Comparison of ENCODE assay signal across 8 cellular contexts in genomic region chr11:66545701-66546367, GRCh38. TPM values are rescaled to one million over a fixed set of nuclear protein-coding genes. Genes with fewer than 3 reads are reported as not detected.
DNase-seq lines count a peak whose midpoint lies in the region; ATAC-seq, FAIRE-seq and TF ChIP-seq lines count a peak whose summit lies in the region.

ZDHHC24 (minus strand) TSS chr11:66546048; CDS start chr11:66546003, 45 bp downstream.

- no peaks in the 10 kb centered on the region for H3K9me3 Mint-ChIP-seq in CD8-positive, alpha-beta T cell
- H3K9me3 Mint-ChIP-seq in memory B cell, result no peaks in the 10 kb centered on the region

- WGBS in H1 (ENCODE audit: extremely low coverage in 1 of 2, insufficient coverage in 1 of 2, insufficient read length in 1 of 2, insufficient replicate concordance in 2 of 2, low coverage in 1 of 2, low lambda C conversion rate in 2 of 2, missing lambda C conversion rate in 1 of 2), 2 experiments, result 1% methylated on average over 45 of the region's 71 CpGs; no CpG with 5 or more reads in 1 of the 2 experiments

- no peaks in the 10 kb centered on the region for H3K9me3 ChIP-seq in CD8-positive, alpha-beta T cell (ENCODE audit: low read length)
- H3K9me3 ChIP-seq in H1 (ENCODE audit: insufficient read depth in 2 of 2, low read depth in 1 of 2, low read length in 1 of 2), result no peaks in the 10 kb centered on the region

- peak within 1 kb of the TSS; percentile 63 to 89 (median 74); a peak in 6 of 7 replicates for H3K9ac ChIP-seq in H1 (replicated peaks in 1 of 4; ENCODE audit: extremely low read depth in 1 of 4, low read depth in 3 of 4, low read length in 3 of 4)

- H4K20me1 ChIP-seq in H1 (replicated peaks in 1 of 2; ENCODE audit: control insufficient read depth in 1 of 2, insufficient read depth in 2 of 2, low read length in 2 of 2), result peaks cover 0 to 2% of the 10 kb centered on the region in 2 experiments

- H3K4me2 ChIP-seq in H1 (ENCODE audit: insufficient read depth in 1 of 2, low read depth in 2 of 2, low read length in 2 of 2), result peak within 1 kb of the TSS; percentile 50 to 72

- peak within 1 kb of the TSS; percentile 97 for H3K4me3 ChIP-seq in CD8-positive, alpha-beta T cell (ENCODE audit: low read depth, low read length)
- peak within 1 kb of the TSS; percentile 71 to 84 (median 79) for H3K4me3 ChIP-seq in H1 (ENCODE audit: extremely low read depth in 1 of 4, insufficient read depth in 2 of 4, low read depth in 3 of 4, low read length in 4 of 4)

- no peaks in the 10 kb centered on the region for H3K27me3 ChIP-seq in CD8-positive, alpha-beta T cell (ENCODE audit: insufficient read depth, low read length)
- no peaks in the 10 kb centered on the region for H3K27me3 ChIP-seq in H1 (replicated peaks in 1 of 4; ENCODE audit: control insufficient read depth in 3 of 4, extremely low read depth in 1 of 4, insufficient read depth in 3 of 4, low read length in 3 of 4)

- H3K56ac ChIP-seq in H1 (replicated peaks; ENCODE audit: insufficient read length, low read depth, low read length), result no peak within 1 kb of the TSS

- H3K23me2 ChIP-seq in H1 (ENCODE audit: low read depth, low read length), result peaks cover 3% of the 10 kb centered on the region; the same call in 1 of the 2 replicates

- POLR2A ChIA-PET in CD8-positive, alpha-beta T cell (lab: Charles Lee), result interaction anchor here (0.6 to 2.7 kb wide), 9 partner anchors 13 to 297 kb away, joined by 3 to 23 read pairs (median 5); partner anchors contain the start of genes CTSF, DPP3, MRPL11 and RBM14
- POLR2A ChIA-PET in activated CD8-positive, alpha-beta memory T cell treated with anti-CD3 and anti-CD28 coated beads for 36 hours (lab: Charles Lee), result interaction anchor here (0.6 to 2.0 kb wide), 11 partner anchors 9 to 858 kb away, joined by 3 to 8 read pairs (median 4); partner anchors contain the start of genes BBS1, CTSF, DPP3 and NPAS4
- POLR2A ChIA-PET in H1 (lab: Charles Lee; ENCODE audit: partially characterized antibody), result interaction anchor here (0.8 to 7.9 kb wide), 21 partner anchors 11 to 299 kb away, joined by 3 to 54 read pairs (median 7); partner anchors contain the start of genes BBS1, CTSF, DPP3 and NPAS4

- H3K18ac ChIP-seq in H1 (ENCODE audit: extremely low read depth, low read length), result peak within 1 kb of the TSS; percentile 60

- TF ChIP-seq CTCF in CD8-positive, alpha-beta T cell (IDR thresholded peaks at IDR 0.05), result no peak
- TF ChIP-seq CTCF in H1 (IDR thresholded peaks at IDR 0.05; ENCODE audit: control extremely low read depth in 1 of 3, insufficient read depth in 1 of 3, low read depth in 1 of 3, low read length in 3 of 3), result no peak

- peaks cover 31% of the 10 kb centered on the region for H3K4me1 ChIP-seq in CD8-positive, alpha-beta T cell (ENCODE audit: insufficient read depth, low read length)
- peaks cover 0 to 17% (median 11%) of the 10 kb centered on the region in 4 experiments; a peak in 6 of 7 replicates for H3K4me1 ChIP-seq in H1 (replicated peaks in 1 of 4; ENCODE audit: control insufficient read depth in 3 of 4, insufficient read depth in 4 of 4, low read length in 3 of 4)

- peak; percentile 81 for ATAC-seq in CD8-positive, alpha-beta T cell
- peak; percentile 92 for ATAC-seq in GM19463 (IDR thresholded peaks at IDR 0.05; ENCODE audit: unreplicated experiment)
- ATAC-seq in memory B cell (ENCODE audit: low read depth), result peak; percentile 77

- H3K36me3 ChIP-seq in CD8-positive, alpha-beta T cell (ENCODE audit: insufficient read depth, low read length), result peaks cover 16% of the 10 kb centered on the region
- H3K36me3 ChIP-seq in H1 (ENCODE audit: control insufficient read depth in 2 of 4, insufficient read depth in 4 of 4, low read length in 3 of 4), result no peaks in the 10 kb centered on the region

- no peak for TF ChIP-seq EP300 in H1 (IDR thresholded peaks at IDR 0.05; ENCODE audit: borderline replicate concordance in 1 of 2, low read depth in 2 of 2, low read length in 2 of 2)

- peak within 1 kb of the TSS; percentile 79 for H3K27ac ChIP-seq in CD8-positive, alpha-beta T cell (ENCODE audit: low read depth, low read length)
- no peak within 1 kb of the TSS for H3K27ac ChIP-seq in H1 (ENCODE audit: low read depth, low read length)

- H4K5ac ChIP-seq in H1 (ENCODE audit: insufficient read length, low read depth, low read length), result peak within 1 kb of the TSS; percentile 67

- peak within 1 kb of the TSS; percentile 84 for H3K4me3 Mint-ChIP-seq in CD8-positive, alpha-beta T cell
- peak within 1 kb of the TSS; percentile 86 for H3K4me3 Mint-ChIP-seq in memory B cell

- FAIRE-seq in H1 (lab: Jason Lieb, UNC), result no peak

- H2BK20ac ChIP-seq in H1 (ENCODE audit: low read length), result no peak within 1 kb of the TSS

- peak within 1 kb of the TSS; percentile 82 for H3K4ac ChIP-seq in H1 (replicated peaks; ENCODE audit: insufficient read length, low read depth, low read length)

- DNase-seq in CD8-positive, alpha-beta T cell, result peak; percentile 57 to 84 (median 75)
- DNase-seq in HS-27A (ENCODE audit: low read depth) (peak; percentile 94), NOMO-1 (lab: John Stamatoyannopoulos, UW; ENCODE audit: unreplicated experiment in 2 of 2) (peak; percentile 97 to 98), H1 (ENCODE audit: low read depth in 1 of 2, low spot score in 2 of 2) (peak; percentile 85 to 95), memory B cell (ENCODE audit: low spot score in 2 of 2) (peak; percentile 82 to 85)
- DNase-seq in stimulated activated CD8-positive, alpha-beta memory T cell treated with anti-CD3 and anti-CD28 coated beads, Interleukin-12 subunit alpha, Interleukin-12 subunit beta, amount 100 ng/mL, for 24 hours (ENCODE audit: extremely low read depth), result peak; percentile 75

- H2BK15ac ChIP-seq in H1 (ENCODE audit: low read length), result no peak within 1 kb of the TSS

- no peak within 1 kb of the TSS for H2BK12ac ChIP-seq in H1 (ENCODE audit: low read depth, low read length)

- CTCF ChIA-PET in CD8-positive, alpha-beta T cell (lab: Charles Lee), result interaction anchor here (0.6 to 2.6 kb wide), 5 partner anchors 33 to 274 kb away, joined by 3 to 15 read pairs (median 3); partner anchors contain the start of gene RBM4B
- CTCF ChIA-PET in activated CD8-positive, alpha-beta memory T cell treated with anti-CD3 and anti-CD28 coated beads for 36 hours (lab: Charles Lee), result interaction anchor here (1.1 to 3.9 kb wide), 5 partner anchors 13 to 132 kb away, joined by 3 to 18 read pairs (median 3); partner anchors contain the start of genes CTSF, MRPL11 and RBM4B
- CTCF ChIA-PET in H1 (lab: Charles Lee; ENCODE audit: partially characterized antibody), result interaction anchor here (0.7 to 2.4 kb wide), 8 partner anchors 16 to 67 kb away, joined by 3 to 6 read pairs (median 4); partner anchors contain the start of genes CCDC87 and CCS

- no peaks in the 10 kb centered on the region for H3K27me3 Mint-ChIP-seq in CD8-positive, alpha-beta T cell (ENCODE audit: low read depth)
- no peaks in the 10 kb centered on the region for H3K27me3 Mint-ChIP-seq in memory B cell

- peak in 1 of 2 experiments; percentile 59; a peak in 1 of 3 replicates for TF ChIP-seq POLR2A in H1 (IDR thresholded peaks at IDR 0.05; ENCODE audit: control extremely low read depth in 1 of 2, low read depth in 2 of 2, low read length in 2 of 2)

- no peak within 1 kb of the TSS for H2BK120ac ChIP-seq in H1 (replicated peaks; ENCODE audit: low read depth, low read length)

- H3K79me2 ChIP-seq in H1 (ENCODE audit: control insufficient read depth in 1 of 2, insufficient read depth in 2 of 2, low read length in 2 of 2), result no peaks in the 10 kb centered on the region; a peak in 1 of 4 replicates

- peaks cover 5% of the 10 kb centered on the region; the same call in 1 of the 2 replicates for H3K79me1 ChIP-seq in H1 (ENCODE audit: low read depth, low read length)

- H2BK5ac ChIP-seq in H1 (ENCODE audit: low read depth, low read length), result no peak within 1 kb of the TSS; the same call in 1 of the 2 replicates

- H2AFZ ChIP-seq in H1 (ENCODE audit: low read length), result no peak within 1 kb of the TSS; the same call in 1 of the 2 replicates

- intact Hi-C loops in CD8-positive, alpha-beta T cell (cut with DNase I, micrococcal nuclease), result loop anchor here (1.0 to 10.0 kb wide), 9 partner anchors 35 to 199 kb away; partner anchors contain the start of genes BBS1 (in 2 of the 2), RBM14 (in 2 of the 2), DPP3 (in 1 of the 2) and PELI3 (in 1 of the 2)

- H3K36me3 Mint-ChIP-seq in CD8-positive, alpha-beta T cell, result peaks cover 25% of the 10 kb centered on the region
- H3K36me3 Mint-ChIP-seq in memory B cell, result peaks cover 14% of the 10 kb centered on the region

- no peak for TF ChIP-seq RAD21 in H1 (IDR thresholded peaks at IDR 0.05 in 1 of 2, conservative IDR thresholded peaks at IDR 0.05 in 1 of 2; ENCODE audit: low read depth in 2 of 2, low read length in 2 of 2)

- no peak within 1 kb of the TSS for H3K14ac ChIP-seq in H1 (ENCODE audit: insufficient read length)

- no peak within 1 kb of the TSS; the same call in 1 of the 2 replicates for H2AK5ac ChIP-seq in H1 (ENCODE audit: low read depth, low read length)

- no peak within 1 kb of the TSS for H3K23ac ChIP-seq in H1 (ENCODE audit: insufficient read length)

- peak within 1 kb of the TSS; percentile 13 for H4K91ac ChIP-seq in H1 (replicated peaks; ENCODE audit: insufficient read length, low read length)

- H3K27ac Mint-ChIP-seq in CD8-positive, alpha-beta T cell, result peak within 1 kb of the TSS; percentile 92
- H3K27ac Mint-ChIP-seq in memory B cell, result peak within 1 kb of the TSS; percentile 77

- peak within 1 kb of the TSS; percentile 90 for H4K8ac ChIP-seq in H1 (ENCODE audit: extremely low read depth, insufficient read depth, low read length)

- peaks cover 40% of the 10 kb centered on the region for H3K4me1 Mint-ChIP-seq in CD8-positive, alpha-beta T cell (ENCODE audit: low read depth)
- peaks cover 24% of the 10 kb centered on the region for H3K4me1 Mint-ChIP-seq in memory B cell

TF ChIP-seq in H1, 55 proteins besides CTCF, POLR2A, EP300 and RAD21 (continues in another document):
- TF ChIP-seq SIN3A (conservative IDR thresholded peaks at IDR 0.05 in 1 of 2, IDR thresholded peaks at IDR 0.05 in 1 of 2; ENCODE audit: low read depth in 1 of 2, low read length in 2 of 2), result peak; percentile 64 to 73; a peak in 1 of 4 replicates
- TF ChIP-seq TBP (IDR thresholded peaks at IDR 0.05; ENCODE audit: low read depth, low read length), result peak; percentile 3
- TF ChIP-seq PHF8 (conservative IDR thresholded peaks at IDR 0.05; ENCODE audit: low read depth, low read length), result peak; percentile 25
- peak; percentile 31; the same call in 1 of the 2 replicates for TF ChIP-seq CREB1 (IDR thresholded peaks at IDR 0.05)

RNA-seq across cellular contexts. Expression of gene ZDHHC24, which starts in this region (rescaled TPM):
- 10 to 100 TPM; 15.0 to 15.9 TPM for total RNA-seq in CD8-positive, alpha-beta T cell
- total RNA-seq in activated CD8-positive, alpha-beta memory T cell treated with anti-CD3 and anti-CD28 coated beads for 36 hours, result 10 to 100 TPM; 14.4 to 15.3 TPM
- 7.0 and 8.4 TPM in 2 replicates for total RNA-seq in H1 (2021; fragmentation: NEBNext Ultra II Directional; extraction: Animal tissue kit (Norgen Biotek cat#: 25700))
- polyA plus RNA-seq in H1 (2011; rRNA removed), result 9.7 and 15.6 TPM in 2 replicates
- 9.0 TPM for polyA plus RNA-seq in H1 (2011; cell fraction: cytosol; rRNA removed)
- polyA plus RNA-seq in H1 (2011; cell fraction: nucleus; rRNA removed), result 9.8 TPM
- polyA plus RNA-seq in H1 (2012, experiment 1 of 2), result 4.9 to 7.2 TPM (median 5.5 TPM) in 4 replicates
- 4.1 TPM for polyA plus RNA-seq in H1 (2012, experiment 2 of 2)
- polyA plus RNA-seq in H1 (2013, experiment 1 of 2), result 8.8 TPM
- polyA plus RNA-seq in H1 (2013, experiment 2 of 2), result 9.9 TPM
- polyA minus RNA-seq in H1 (2011; rRNA and poly(A)+ RNA removed), result 3.3 TPM in 2 replicates
- 10.1 TPM for polyA minus RNA-seq in H1 (2011; cell fraction: cytosol; rRNA and poly(A)+ RNA removed)
- 4.4 TPM for polyA minus RNA-seq in H1 (2011; cell fraction: nucleus; rRNA and poly(A)+ RNA removed)
